8 cellular contexts compared by ENCODE assay signal in the genomic region with DNA sequence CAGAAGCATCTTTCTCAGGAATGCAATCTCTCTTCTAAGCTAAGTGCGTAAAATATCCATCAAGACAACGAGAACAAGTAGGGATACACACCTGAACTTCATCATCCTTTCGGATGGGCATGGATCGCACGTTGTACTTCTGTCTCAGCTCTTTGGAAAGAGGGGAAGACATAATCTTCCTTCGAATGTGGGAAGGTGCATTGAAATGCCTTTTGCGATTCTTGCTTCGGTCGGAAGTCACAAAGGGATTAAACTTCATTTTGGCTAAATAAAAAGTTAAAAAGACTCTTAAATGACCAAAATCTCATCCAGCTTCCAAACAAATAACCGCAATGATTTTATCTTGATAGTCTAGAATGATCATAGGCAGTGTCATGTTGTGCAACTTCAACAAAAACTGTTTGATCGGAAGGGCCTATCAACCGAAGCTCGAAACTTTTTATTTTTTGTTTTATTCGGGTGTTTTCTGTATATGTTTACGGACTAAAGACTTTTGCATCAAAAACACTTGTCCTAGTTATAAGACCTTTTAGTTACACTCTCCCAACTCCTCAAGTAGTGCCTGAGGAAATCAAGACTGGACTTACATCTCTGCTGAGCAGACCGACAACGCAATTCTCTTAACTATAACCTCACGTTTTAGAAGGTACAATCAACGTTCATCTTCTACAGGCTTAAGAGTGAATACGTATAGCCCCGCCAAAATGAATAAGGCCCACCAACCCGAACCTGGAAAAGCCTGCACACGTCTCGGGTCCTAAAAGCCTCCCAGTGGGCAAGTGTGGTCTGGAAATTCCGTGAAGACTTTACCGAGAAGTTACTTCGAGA. TPM values are rescaled to one million over a fixed set of nuclear protein-coding genes. Genes with fewer than 3 reads are reported as not detected.
A peak's percentile ranks its signal among the peaks of the same experiment; 100 is the strongest.
DNase-seq lines count a peak whose midpoint lies in the region; ATAC-seq, FAIRE-seq and TF ChIP-seq lines count a peak whose summit lies in the region.

No MANE protein-coding gene starts in this region.

- no peak for ATAC-seq in T-helper 17 cell
- no peak for ATAC-seq in gastroesophageal sphincter
- no peak for ATAC-seq in HG02840 (IDR thresholded peaks at IDR 0.05; ENCODE audit: low FRiP score, unreplicated experiment)
- no peak for ATAC-seq in GM18517 (IDR thresholded peaks at IDR 0.05; ENCODE audit: unreplicated experiment)

- 17 to 20% methylated on average over 25 to 26 of the region's 27 CpGs for WGBS in gastroesophageal sphincter (ENCODE audit: low coverage in 1 of 2), 2 donors
- WGBS in small intestine, 3 donors = 6 to 12% (median 7%) methylated on average over 27 of the region's 27 CpGs

- H3K4me3 Mint-ChIP-seq in T-helper 17 cell = peak overlapping the region; percentile 99

- H3K27me3 ChIP-seq in gastroesophageal sphincter = no peaks in the 10 kb centered on the region
- no peaks in the 10 kb centered on the region for H3K27me3 ChIP-seq in small intestine (ENCODE audit: control insufficient read depth in 2 of 2, insufficient read depth in 2 of 2, low read length in 2 of 2)

- no peak for FAIRE-seq in small intestine (lab: Jason Lieb, UNC)

- peaks cover 0 to 45% of the 10 kb centered on the region in 2 donors for H3K36me3 ChIP-seq in gastroesophageal sphincter
- H3K36me3 ChIP-seq in small intestine (ENCODE audit: control insufficient read depth in 2 of 2, insufficient read depth in 2 of 2, low read length in 2 of 2) = peaks cover 11 to 14% of the 10 kb centered on the region in 2 donors

- no peaks in the 10 kb centered on the region for H3K27me3 Mint-ChIP-seq in T-helper 17 cell

- H3K4me1 ChIP-seq in gastroesophageal sphincter (peaks cover 7 to 58% (median 30%) of the 10 kb centered on the region in 3 donors), small intestine (ENCODE audit: control insufficient read depth in 2 of 2, insufficient read depth in 1 of 2, low read depth in 1 of 2, low read length in 1 of 2) (peaks cover 0 to 6% of the 10 kb centered on the region in 2 donors)

- H3K9me3 ChIP-seq in T-helper 17 cell (ENCODE audit: control insufficient read depth, low read length, poor library complexity, severe bottlenecking) (no peaks in the 10 kb centered on the region), gastroesophageal sphincter (no peaks in the 10 kb centered on the region), small intestine (ENCODE audit: control insufficient read depth, low read depth) (no peaks in the 10 kb centered on the region)

- TF ChIP-seq EP300 in gastroesophageal sphincter (IDR thresholded peaks at IDR 0.05) = no peak

- H3K36me3 Mint-ChIP-seq in T-helper 17 cell (ENCODE audit: low read depth) = peaks cover 8% of the 10 kb centered on the region

- H3K27ac ChIP-seq in gastroesophageal sphincter = peak overlapping the region; percentile 52 to 94 (median 90)
- peak overlapping the region in 1 of 2 donors; percentile 68 for H3K27ac ChIP-seq in small intestine (ENCODE audit: low read depth in 1 of 2, low read length in 1 of 2)

- H3K4me1 Mint-ChIP-seq in T-helper 17 cell = peaks cover 34% of the 10 kb centered on the region

- no peak for TF ChIP-seq CTCF in gastroesophageal sphincter (IDR thresholded peaks at IDR 0.05)

- H3K27ac Mint-ChIP-seq in T-helper 17 cell = peak overlapping the region; percentile 98

- H3K4me3 ChIP-seq in gastroesophageal sphincter = peak overlapping the region; percentile 45 to 75
- peak overlapping the region; percentile 62 to 79 for H3K4me3 ChIP-seq in small intestine (ENCODE audit: low read depth in 1 of 2, low read length in 2 of 2)

- DNase-seq in NCI-H2227 (lab: John Stamatoyannopoulos, UW; ENCODE audit: unreplicated experiment) (peak; percentile 27), NCI-H2227 treated with DMSO at 0.1 percent for 48 hours (lab: John Stamatoyannopoulos, UW) (no peak), T-helper 17 cell (no peak), small intestine (no peak), GM03348 (ENCODE audit: low spot score) (no peak)

- TF ChIP-seq POLR2A in gastroesophageal sphincter (IDR thresholded peaks at IDR 0.05) = no peak

RNA-seq across cellular contexts. Expression of a gene that starts 0.7 kb away (rescaled TPM):
- total RNA-seq in T-helper 17 cell (1,000 to 10,000 TPM; 2,731 to 2,885 TPM), gastroesophageal sphincter (1,000 to 10,000 TPM; 1,787 to 4,050 (median 3,181) TPM)
- polyA plus RNA-seq in small intestine = 1,000 to 10,000 TPM; 2,296 to 5,457 (median 4,090) TPM

RNA-seq across cellular contexts. Expression of a gene that starts 15.4 kb away (rescaled TPM):
- total RNA-seq in T-helper 17 cell (under 1 TPM; 0.52 to 0.62 TPM), gastroesophageal sphincter (under 1 TPM in 2 of 4 donors, not detected in 2; 0.15 to 0.23 TPM)
- not detected for polyA plus RNA-seq in small intestine

RNA-seq across cellular contexts. Expression of a gene that starts 42.6 kb away (rescaled TPM):
- total RNA-seq in T-helper 17 cell (not detected), gastroesophageal sphincter (not detected)
- not detected for polyA plus RNA-seq in small intestine

RNA-seq across cellular contexts. Expression of a gene that starts 53.4 kb away (rescaled TPM):
- total RNA-seq in T-helper 17 cell = 100 to 1,000 TPM; 259 to 267 TPM
- 10 to 100 TPM; 58.1 to 67.3 (median 63.4) TPM for total RNA-seq in gastroesophageal sphincter
- 10 to 100 TPM; 24.7 to 30.6 (median 29.2) TPM for polyA plus RNA-seq in small intestine
